19 cellular contexts compared by ENCODE assay signal in genomic region chr3:99250821-99251355, GRCh38.
DNase-seq lines count a peak whose midpoint lies in the region; ATAC-seq and TF ChIP-seq lines count a peak whose summit lies in the region.
"Had no signal": no experiment of that assay in that cellular context is flagged by ENCODE, and none has a peak within 500 bp of the region (broad histone marks: within the 10 kb centered on the region; RNA-seq: fewer than 3 reads in every experiment).

No MANE protein-coding gene starts in this region.

- H3K79me2 ChIP-seq in osteoblast (ENCODE audit: insufficient read depth, low read length), result no peaks in the 10 kb centered on the region

- TF ChIP-seq CTCF in AG09319 (IDR thresholded peaks at IDR 0.05; ENCODE audit: low read depth, low read length) (no peak), RWPE2 (IDR thresholded peaks at IDR 0.05; ENCODE audit: poor library complexity, severe bottlenecking) (no peak), osteoblast (IDR thresholded peaks at IDR 0.05; ENCODE audit: extremely low read depth, low read depth, low read length) (no peak), lower lobe of right lung (IDR thresholded peaks at IDR 0.05) (no peak)

- ATAC-seq in RWPE2 (ENCODE audit: low read depth), result peak; percentile 36
- no peak for ATAC-seq in HG02571 (IDR thresholded peaks at IDR 0.05; ENCODE audit: unreplicated experiment)
- ATAC-seq in lower lobe of right lung, result no peak
- ATAC-seq: activated T-cell treated with anti-CD3 and anti-CD28 coated beads, Interleukin-2, amount 50 U/mL, for 72 hours; naive thymus-derived CD4-positive, alpha-beta T cell had no signal

- H3K4me1 ChIP-seq in RWPE2 (ENCODE audit: insufficient read depth, poor library complexity, severe bottlenecking) (peaks cover 57% of the 10 kb centered on the region), osteoblast (ENCODE audit: insufficient read depth, low read length) (peaks cover 52% of the 10 kb centered on the region), lower lobe of right lung (no peaks in the 10 kb centered on the region)
- H3K4me1 ChIP-seq: Peyer's patch, spleen had no signal

- intact Hi-C loops in lower lobe of right lung (cut with DNase I), result no loop called here

- H3K36me3 ChIP-seq in RWPE2 (ENCODE audit: low read depth) (no peaks in the 10 kb centered on the region), osteoblast (ENCODE audit: insufficient read depth, low read length) (no peaks in the 10 kb centered on the region), lower lobe of right lung (no peaks in the 10 kb centered on the region)
- H3K36me3 ChIP-seq: Peyer's patch, spleen had no signal

- H3K4me3 ChIP-seq in RWPE2 (ENCODE audit: severe bottlenecking), result no peak overlapping the region
- no peak overlapping the region for H3K4me3 ChIP-seq in osteoblast (ENCODE audit: insufficient read depth, low read length)
- no peak overlapping the region for H3K4me3 ChIP-seq in lower lobe of right lung
- H3K4me3 ChIP-seq: Peyer's patch, spleen had no signal

- DNase-seq in AG09319 (ENCODE audit: extremely low read depth, low read depth) (peak; percentile 34), RWPE2 (ENCODE audit: low spot score) (no peak), fibroblast of peridontal ligament (ENCODE audit: extremely low read depth) (peak; percentile 40), osteoblast (ENCODE audit: insufficient read length, low spot score, missing footprints) (no peak), lower lobe of right lung (no peak), retina (no peak), NCI-H510A treated with DMSO at 0.1 percent for 48 hours (lab: John Stamatoyannopoulos, UW) (no peak)
- DNase-seq: activated CD4-positive, alpha-beta T cell treated with anti-CD3 and anti-CD28 coated beads for 1 hour; activated naive CD8-positive, alpha-beta T cell treated with anti-CD3 and anti-CD28 coated beads for 36 hours; activated T-cell treated with anti-CD3 and anti-CD28 coated beads, Interleukin-2, amount 50 U/mL, for 72 hours; caudate nucleus; CD4-positive, alpha-beta T cell; erythroblast; mesendoderm; naive thymus-derived CD4-positive, alpha-beta T cell; NCI-H226; Peyer's patch; spleen had no signal

- H2AFZ ChIP-seq in osteoblast (ENCODE audit: low read length), result no peak overlapping the region

- peak overlapping the region; percentile 22 for H3K4me2 ChIP-seq in osteoblast (ENCODE audit: insufficient read depth, low read length)

- no peaks in the 10 kb centered on the region for H3K9me3 ChIP-seq in RWPE2 (ENCODE audit: severe bottlenecking)
- H3K9me3 ChIP-seq in osteoblast (ENCODE audit: low read depth, low read length), result no peaks in the 10 kb centered on the region
- no peaks in the 10 kb centered on the region for H3K9me3 ChIP-seq in lower lobe of right lung
- H3K9me3 ChIP-seq: Peyer's patch, spleen had no signal

- H3K27ac ChIP-seq in RWPE2 (ENCODE audit: poor library complexity, severe bottlenecking) (peak overlapping the region; percentile 99), osteoblast (ENCODE audit: low read depth, low read length) (peak overlapping the region; percentile 86), lower lobe of right lung (no peak overlapping the region)
- H3K27ac ChIP-seq: Peyer's patch, spleen had no signal

- H3K27me3 ChIP-seq in RWPE2 (ENCODE audit: insufficient read depth, poor library complexity, severe bottlenecking) (no peaks in the 10 kb centered on the region), osteoblast (ENCODE audit: insufficient read depth, low read length) (no peaks in the 10 kb centered on the region), lower lobe of right lung (ENCODE audit: low read depth) (no peaks in the 10 kb centered on the region)
- H3K27me3 ChIP-seq: Peyer's patch, spleen had no signal

- H4K20me1 ChIP-seq in osteoblast (ENCODE audit: insufficient read depth, low read length), result no peaks in the 10 kb centered on the region

Comparison
In these comparisons a context has a peak if more than half of its experiments do, and no peak if none do; other contexts are left out.
1. DNase-seq: peak in AG09319 (single experiment) and fibroblast of peridontal ligament (single experiment); none in RWPE2 (single experiment), osteoblast (single experiment), lower lobe of right lung (single experiment), retina (single experiment) and NCI-H510A treated with DMSO at 0.1 percent for 48 hours (single experiment).